In genomic region chr9:124011460-124012301, GRCh38 we compare ENCODE assay signal across 9 cellular contexts. TPM values are rescaled to one million over a fixed set of nuclear protein-coding genes. Genes with fewer than 3 reads are reported as not detected.
DNase-seq lines count a peak whose midpoint lies in the region; ATAC-seq and TF ChIP-seq lines count a peak whose summit lies in the region.
"Had no signal": no experiment of that assay in that cellular context is flagged by ENCODE, and none has a peak within 500 bp of the region (broad histone marks: within the 10 kb centered on the region; RNA-seq: fewer than 3 reads in every experiment).

A gene with protein sequence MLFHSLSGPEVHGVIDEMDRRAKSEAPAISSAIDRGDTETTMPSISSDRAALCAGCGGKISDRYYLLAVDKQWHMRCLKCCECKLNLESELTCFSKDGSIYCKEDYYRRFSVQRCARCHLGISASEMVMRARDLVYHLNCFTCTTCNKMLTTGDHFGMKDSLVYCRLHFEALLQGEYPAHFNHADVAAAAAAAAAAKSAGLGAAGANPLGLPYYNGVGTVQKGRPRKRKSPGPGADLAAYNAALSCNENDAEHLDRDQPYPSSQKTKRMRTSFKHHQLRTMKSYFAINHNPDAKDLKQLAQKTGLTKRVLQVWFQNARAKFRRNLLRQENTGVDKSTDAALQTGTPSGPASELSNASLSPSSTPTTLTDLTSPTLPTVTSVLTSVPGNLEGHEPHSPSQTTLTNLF (plus strand): TSS chr9:124011768. CDS start chr9:124012349, 581 bp downstream.

- H3K27ac ChIP-seq in OCI-LY3 (ENCODE audit: low read length) (no peak within 1 kb of the TSS), duodenal mucosa (ENCODE audit: low read depth, low read length) (no peak within 1 kb of the TSS), mesendoderm (ENCODE audit: low read depth, low read length) (no peak within 1 kb of the TSS), temporal lobe (ENCODE audit: low read depth, low read length) (peak within 1 kb of the TSS; percentile 44)
- H3K27ac ChIP-seq: 22Rv1 had no signal

- no CpG with 5 or more reads among the region's 95 CpGs for WGBS in mesendoderm (ENCODE audit: extremely low coverage, insufficient coverage, low lambda C conversion rate)

- no peak within 1 kb of the TSS for H2BK120ac ChIP-seq in mesendoderm (ENCODE audit: low read depth, low read length)

- H3K4me2 ChIP-seq in OCI-LY3 (ENCODE audit: low read length): peak within 1 kb of the TSS; percentile 62
- H3K4me2 ChIP-seq in mesendoderm (ENCODE audit: low read length): peak within 1 kb of the TSS; percentile 42

- no peak within 1 kb of the TSS for H3K4ac ChIP-seq in mesendoderm (ENCODE audit: low read depth, low read length)

- peak within 1 kb of the TSS; percentile 63 for H3K56ac ChIP-seq in mesendoderm (ENCODE audit: low read length)

- H3K79me2 ChIP-seq in OCI-LY3 (ENCODE audit: low read length) (no peaks in the 10 kb centered on the region), mesendoderm (ENCODE audit: control insufficient read depth, insufficient read depth, low read length) (no peaks in the 10 kb centered on the region)

- peaks cover 29% of the 10 kb centered on the region for H3K4me1 ChIP-seq in OCI-LY3 (ENCODE audit: low read length)
- H3K4me1 ChIP-seq in duodenal mucosa (ENCODE audit: control insufficient read depth in 1 of 2, insufficient read depth in 2 of 2, low read length in 2 of 2): peaks cover 8 to 14% of the 10 kb centered on the region in 2 donors
- peaks cover 3% of the 10 kb centered on the region for H3K4me1 ChIP-seq in mesendoderm (ENCODE audit: control insufficient read depth, low read depth, low read length)

- no peak for TF ChIP-seq CTCF in OCI-LY3 (IDR thresholded peaks at IDR 0.05; ENCODE audit: low read depth, low read length)

- no peak for ATAC-seq in GM18907 (IDR thresholded peaks at IDR 0.05; ENCODE audit: unreplicated experiment)

- H3K9me3 ChIP-seq in OCI-LY3 (ENCODE audit: insufficient read depth, low read length) (no peaks in the 10 kb centered on the region), duodenal mucosa (ENCODE audit: control insufficient read depth in 1 of 2, low read length in 2 of 2) (no peaks in the 10 kb centered on the region)

- H3K18ac ChIP-seq in mesendoderm (ENCODE audit: low read length): no peak within 1 kb of the TSS

- DNase-seq in NCI-H2081 (lab: John Stamatoyannopoulos, UW) (peak; percentile 60 to 69), NCI-H2081 treated with DMSO at 0.1 percent for 48 hours (lab: John Stamatoyannopoulos, UW) (no peak), HuH-7 (ENCODE audit: low spot score) (peak; percentile 88), mesendoderm (peak; percentile 98)

- H3K27me3 ChIP-seq in OCI-LY3 (ENCODE audit: low read depth, low read length): peaks cover 30% of the 10 kb centered on the region
- H3K27me3 ChIP-seq in duodenal mucosa (ENCODE audit: control insufficient read depth in 1 of 2, insufficient read depth in 2 of 2, low read length in 2 of 2): peaks cover 86 to 97% of the 10 kb centered on the region in 2 donors
- peaks cover 75% of the 10 kb centered on the region for H3K27me3 ChIP-seq in mesendoderm (ENCODE audit: insufficient read depth, low read length, poor library complexity)

- no peak within 1 kb of the TSS for H4K8ac ChIP-seq in mesendoderm (ENCODE audit: low read depth, low read length)

- no peak within 1 kb of the TSS for H2BK15ac ChIP-seq in mesendoderm (replicated peaks; ENCODE audit: low read depth)

- peak within 1 kb of the TSS; percentile 39 for H3K4me3 ChIP-seq in OCI-LY3 (ENCODE audit: low read length)
- peak within 1 kb of the TSS; percentile 29 to 36 for H3K4me3 ChIP-seq in duodenal mucosa (ENCODE audit: low read depth in 1 of 2, low read length in 2 of 2)
- no peak within 1 kb of the TSS for H3K4me3 ChIP-seq in mesendoderm (ENCODE audit: low read length)

- no peak within 1 kb of the TSS for H4K5ac ChIP-seq in mesendoderm (ENCODE audit: low read length)

- H3K36me3 ChIP-seq in OCI-LY3 (replicated peaks; ENCODE audit: low read depth, low read length): no peaks in the 10 kb centered on the region
- no peaks in the 10 kb centered on the region for H3K36me3 ChIP-seq in duodenal mucosa (ENCODE audit: control insufficient read depth in 1 of 2, insufficient read depth in 2 of 2, low read length in 2 of 2)
- H3K36me3 ChIP-seq in mesendoderm (ENCODE audit: control insufficient read depth, insufficient read depth, low read length): no peaks in the 10 kb centered on the region

- H3K9ac ChIP-seq in OCI-LY3 (ENCODE audit: low read length) (no peak within 1 kb of the TSS), duodenal mucosa (ENCODE audit: low read depth in 1 of 2, low read length in 2 of 2) (no peak within 1 kb of the TSS), mesendoderm (ENCODE audit: low read length) (peak within 1 kb of the TSS; percentile 20)

- no peak within 1 kb of the TSS for H2BK5ac ChIP-seq in mesendoderm (ENCODE audit: low read length)

- no peak within 1 kb of the TSS for H2AK5ac ChIP-seq in mesendoderm (ENCODE audit: low read length)

- H4K20me1 ChIP-seq in OCI-LY3 (ENCODE audit: insufficient read depth, low read length): peaks cover 19% of the 10 kb centered on the region; the same call in 1 of the 2 replicates

- H3K23ac ChIP-seq in mesendoderm (ENCODE audit: low read length): peak within 1 kb of the TSS; percentile 61

- no peaks in the 10 kb centered on the region for H3K79me1 ChIP-seq in mesendoderm (ENCODE audit: low read length)

- H2AFZ ChIP-seq in OCI-LY3 (ENCODE audit: low read depth, low read length): no peak within 1 kb of the TSS

RNA-seq across cellular contexts. Expression of the gene that starts here (rescaled TPM):
- 0.52 TPM for polyA plus RNA-seq in mesendoderm (2013, experiment 1 of 2)
- polyA plus RNA-seq in mesendoderm (2013, experiment 2 of 2): 0.49 TPM
- 106 TPM for total RNA-seq in temporal lobe
